ENCODE assay signal across 8 cellular contexts in genomic region chr17:50651661-50652060, GRCh38. TPM values are rescaled to one million over a fixed set of nuclear protein-coding genes. Genes with fewer than 3 reads are reported as not detected.
"Had no signal": no experiment of that assay in that cellular context is flagged by ENCODE, and none has a peak within 500 bp of the region (broad histone marks: within the 10 kb centered on the region; RNA-seq: fewer than 3 reads in every experiment).

No MANE protein-coding gene starts in this region.

- H2AFZ ChIP-seq: GM23338 had no signal

- FAIRE-seq: H1, H54, HTR-8/SVneo had no signal

- H3K27me3 Mint-ChIP-seq: IgD-negative memory B cell had no signal

- ATAC-seq: GM23338 had no signal

- H3K4me3 ChIP-seq: GM23338 had no signal

- H3K4me3 Mint-ChIP-seq: GM23338, H9 had no signal

- H3K27ac Mint-ChIP-seq: GM23338, H9, IgD-negative memory B cell had no signal

- H3K9me3 Mint-ChIP-seq: GM23338 had no signal

- H3K4me1 Mint-ChIP-seq: GM23338, H9, IgD-negative memory B cell had no signal

- H3K4me2 ChIP-seq: GM23338 had no signal

- DNase-seq: H9, HCEC 1CT, KG1 had no signal

RNA-seq across cellular contexts. Expression of gene ABCC3, which starts 17.0 kb away (rescaled TPM):
- total RNA-seq: GM23338 had no signal
- polyA plus RNA-seq: GM23338 had no signal
